In the genomic region with DNA sequence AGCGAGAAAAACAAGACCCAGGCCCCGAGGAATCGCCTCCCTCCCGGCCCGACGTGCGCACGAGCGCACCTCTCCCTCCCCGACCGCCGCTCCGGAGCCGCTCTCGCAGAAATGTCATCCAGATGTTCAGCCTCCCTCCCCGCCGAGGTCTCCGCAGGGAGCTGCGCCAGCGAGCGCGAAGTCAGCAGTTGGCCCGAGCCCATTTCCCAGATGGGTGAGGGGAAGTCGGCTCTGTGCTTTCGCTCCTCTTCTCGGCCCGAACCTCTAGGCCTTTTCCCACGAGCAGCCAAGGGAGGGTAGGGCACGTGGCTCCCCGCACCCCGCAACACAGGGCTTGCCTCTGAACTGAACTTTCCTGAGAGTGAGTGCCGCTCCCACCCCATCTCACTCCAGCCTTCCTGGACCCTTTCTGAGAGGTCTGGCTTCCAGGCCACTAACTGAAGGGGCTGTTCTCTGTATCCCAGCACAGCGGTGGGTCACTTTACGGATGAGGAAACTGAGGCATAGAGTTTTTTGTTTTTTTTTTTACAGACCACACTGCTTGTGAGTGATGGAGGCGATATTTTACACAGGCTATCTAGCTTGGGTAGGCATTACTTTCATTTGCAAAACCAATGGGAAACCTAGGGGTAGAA, we compare ENCODE assay signal across 8 cellular contexts. TPM values are rescaled to one million over a fixed set of nuclear protein-coding genes. Genes with fewer than 3 reads are reported as not detected.
DNase-seq lines count a peak whose midpoint lies in the region; ATAC-seq and TF ChIP-seq lines count a peak whose summit lies in the region.

No MANE protein-coding gene starts in this region.

- TF ChIP-seq EP300 in neural cell (conservative IDR thresholded peaks at IDR 0.05; ENCODE audit: poor library complexity, severe bottlenecking) = no peak

- no peaks in the 10 kb centered on the region for H3K27me3 Mint-ChIP-seq in T-helper 17 cell

- peaks cover 5% of the 10 kb centered on the region for H3K27me3 ChIP-seq in neural cell (ENCODE audit: insufficient read depth, low read depth, low read length)

- H3K4me2 ChIP-seq in neural cell (ENCODE audit: low read length) = no peak overlapping the region

- H3K4me3 Mint-ChIP-seq in T-helper 17 cell = peak overlapping the region; percentile 98

- TF ChIP-seq RAD21 in neural cell (conservative IDR thresholded peaks at IDR 0.05) = no peak

- DNase-seq in NCI-H345 (lab: John Stamatoyannopoulos, UW) (peak; percentile 67), NCI-H345 treated with DMSO at 0.1 percent for 48 hours (lab: John Stamatoyannopoulos, UW; ENCODE audit: unreplicated experiment) (no peak), T-helper 17 cell (no peak), fibroblast of gingiva (ENCODE audit: low read depth) (peak; percentile 68)

- H3K27ac ChIP-seq in neural cell (ENCODE audit: low read length) = no peak overlapping the region

- no peak overlapping the region for H3K9ac ChIP-seq in neural cell (ENCODE audit: low read length)

- no peaks in the 10 kb centered on the region for H3K9me2 ChIP-seq in neural cell (ENCODE audit: insufficient read depth, low read length)

- no peaks in the 10 kb centered on the region for H3K36me3 Mint-ChIP-seq in T-helper 17 cell (ENCODE audit: low read depth)

- H3K9me3 ChIP-seq in T-helper 17 cell (ENCODE audit: control insufficient read depth, low read length, poor library complexity, severe bottlenecking) (no peaks in the 10 kb centered on the region), neural cell (ENCODE audit: low read length) (no peaks in the 10 kb centered on the region)

- H3K36me3 ChIP-seq in neural cell (ENCODE audit: insufficient read depth, low read length) = no peaks in the 10 kb centered on the region

- no peaks in the 10 kb centered on the region for H3F3A ChIP-seq in neural cell (ENCODE audit: insufficient read depth, low read length, poor library complexity, severe bottlenecking)

- peak; percentile 6 for ATAC-seq in HG02852 (IDR thresholded peaks at IDR 0.05; ENCODE audit: unreplicated experiment)
- ATAC-seq in T-helper 17 cell = peak; percentile 23
- no peak for ATAC-seq in HG03469 (IDR thresholded peaks at IDR 0.05; ENCODE audit: unreplicated experiment)
- ATAC-seq in HG03571 (IDR thresholded peaks at IDR 0.05; ENCODE audit: unreplicated experiment) = no peak

- peaks cover 11% of the 10 kb centered on the region for H3K79me2 ChIP-seq in neural cell (replicated peaks; ENCODE audit: insufficient read depth, low read length)

- peak overlapping the region; percentile 45 for H3K27ac Mint-ChIP-seq in T-helper 17 cell

- H4K20me1 ChIP-seq in neural cell (ENCODE audit: insufficient read depth) = no peaks in the 10 kb centered on the region

- no peak for TF ChIP-seq CTCF in neural cell (IDR thresholded peaks at IDR 0.05; ENCODE audit: poor library complexity, severe bottlenecking)

- peaks cover 45% of the 10 kb centered on the region for H3K4me1 Mint-ChIP-seq in T-helper 17 cell

- H3K4me3 ChIP-seq in neural cell (ENCODE audit: low read length) = peak overlapping the region; percentile 83

- H2AFZ ChIP-seq in neural cell (ENCODE audit: low read depth, low read length) = no peak overlapping the region

TF ChIP-seq in neural cell, 6 proteins besides CTCF, POLR2A, EP300 and RAD21:
- TF ChIP-seq TAF1 (IDR thresholded peaks at IDR 0.05; ENCODE audit: low read depth) (no peak), REST (IDR thresholded peaks at IDR 0.05; ENCODE audit: borderline replicate concordance) (no peak), MXI1 (conservative IDR thresholded peaks at IDR 0.05; ENCODE audit: poor library complexity, severe bottlenecking) (no peak), SMC3 (conservative IDR thresholded peaks at IDR 0.05; ENCODE audit: poor library complexity) (no peak), EZH2 (IDR thresholded peaks at IDR 0.05; ENCODE audit: borderline replicate concordance, insufficient read depth, low read length, poor library complexity, severe bottlenecking) (no peak), POLR2AphosphoS5 (IDR thresholded peaks at IDR 0.05) (no peak)

RNA-seq across cellular contexts. Expression of gene TGFB3, which starts 1.0 kb away (rescaled TPM):
- total RNA-seq in T-helper 17 cell = 1 to 10 TPM; 5.8 to 6.5 TPM
- polyA plus RNA-seq in neural cell = 1.3 TPM in 2 replicates
- 1.5 TPM in 2 replicates for polyA minus RNA-seq in neural cell

RNA-seq across cellular contexts. Expression of gene IFT43, which starts 2.7 kb away (rescaled TPM):
- 10 to 100 TPM; 10.5 to 12.8 TPM for total RNA-seq in T-helper 17 cell
- polyA plus RNA-seq in neural cell = 102 and 114 TPM in 2 replicates
- 26.5 and 41.0 TPM in 2 replicates for polyA minus RNA-seq in neural cell

Comparison
In these comparisons a context has a peak if more than half of its experiments do, and no peak if none do; other contexts are left out.
1. DNase-seq: peak in NCI-H345 (single experiment) and fibroblast of gingiva (single experiment); none in NCI-H345 treated with DMSO at 0.1 percent for 48 hours (single experiment) and T-helper 17 cell (0 of 3).
2. ATAC-seq: peak in HG02852 (single experiment) and T-helper 17 cell (single experiment); none in HG03469 (single experiment) and HG03571 (single experiment).